ENCODE assay signal across 9 cellular contexts in the genomic region with DNA sequence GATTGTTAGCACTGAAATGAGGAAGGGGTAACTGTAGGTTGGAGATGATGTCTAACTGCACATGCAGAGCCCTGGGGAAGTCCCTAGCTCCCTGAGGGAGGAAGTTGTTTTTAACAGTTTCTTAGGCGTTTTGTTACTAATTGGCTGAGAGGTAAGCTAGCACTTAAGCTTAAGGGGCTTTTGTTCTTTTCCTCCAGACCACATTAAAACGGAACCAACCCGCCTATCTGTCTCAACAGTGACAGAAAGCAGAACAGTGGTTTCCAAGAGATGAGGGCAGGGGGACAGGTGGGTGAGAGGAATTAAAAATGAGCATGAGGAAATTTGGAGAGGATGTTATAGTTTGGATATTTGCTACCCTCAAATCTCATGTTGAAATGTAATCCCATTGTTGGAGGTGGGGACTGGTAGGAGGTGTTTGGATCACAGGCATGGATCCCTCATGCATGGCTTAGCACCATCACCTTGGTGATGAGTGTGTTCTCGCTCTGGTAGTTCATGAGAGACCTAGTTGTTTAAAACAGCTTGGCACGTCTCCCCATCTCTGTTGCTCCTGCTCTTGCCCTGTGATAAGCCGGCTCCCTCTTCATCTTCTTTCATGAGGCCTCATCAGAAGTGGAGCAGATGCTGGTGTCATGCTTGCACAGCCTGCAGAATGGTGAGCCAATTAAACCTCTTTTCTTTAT. TPM values are rescaled to one million over a fixed set of nuclear protein-coding genes. Genes with fewer than 3 reads are reported as not detected.
DNase-seq lines count a peak whose midpoint lies in the region; ATAC-seq and TF ChIP-seq lines count a peak whose summit lies in the region.
"Had no signal": no experiment of that assay in that cellular context is flagged by ENCODE, and none has a peak within 500 bp of the region (broad histone marks: within the 10 kb centered on the region; RNA-seq: fewer than 3 reads in every experiment).

No MANE protein-coding gene starts in this region.

- DNase-seq in DMS53 (lab: John Stamatoyannopoulos, UW) (peak; percentile 29), DMS53 treated with DMSO at 0.1 percent for 48 hours (lab: John Stamatoyannopoulos, UW; ENCODE audit: unreplicated experiment) (no peak), NCI-H2196 treated with DMSO at 0.1 percent for 48 hours (lab: John Stamatoyannopoulos, UW; ENCODE audit: unreplicated experiment) (peak; percentile 58), activated T-cell treated with anti-CD3 and anti-CD28 coated beads for 1 hour (ENCODE audit: low read depth) (peak; percentile 13), BE2C (no peak), ascending aorta (ENCODE audit: low spot score in 2 of 2) (no peak)
- DNase-seq in naive thymus-derived CD4-positive, alpha-beta T cell = peak; percentile 11 to 91 (median 84)

- peak overlapping the region; percentile 72 to 90 (median 80) for H3K4me3 Mint-ChIP-seq in naive thymus-derived CD4-positive, alpha-beta T cell

- H3K36me3 Mint-ChIP-seq in naive thymus-derived CD4-positive, alpha-beta T cell = peaks cover 0 to 13% (median 0%) of the 10 kb centered on the region in 5 donors

- H3K9me3 ChIP-seq in naive thymus-derived CD4-positive, alpha-beta T cell (ENCODE audit: control insufficient read depth in 2 of 3, low read length in 3 of 3) = no peaks in the 10 kb centered on the region
- H3K9me3 ChIP-seq in BE2C (no peaks in the 10 kb centered on the region), ascending aorta (no peaks in the 10 kb centered on the region)

- peak overlapping the region; percentile 77 for H3K27ac ChIP-seq in naive thymus-derived CD4-positive, alpha-beta T cell (ENCODE audit: low read depth, low read length)
- no peak overlapping the region for H3K27ac ChIP-seq in ascending aorta
- H3K27ac ChIP-seq: 22Rv1 had no signal

- POLR2A ChIA-PET in naive thymus-derived CD4-positive, alpha-beta T cell (lab: Charles Lee) = interaction anchor here (0.6 to 3.9 kb wide), 17 partner anchors 10 to 201 kb away, joined by 3 to 37 read pairs (median 5); partner anchors contain the start of genes CDC42SE2 and HINT1

- CTCF ChIA-PET in naive thymus-derived CD4-positive, alpha-beta T cell (lab: Charles Lee) = interaction anchor here (0.6 to 1.7 kb wide), 9 partner anchors 12 to 98 kb away, joined by 3 to 7 read pairs (median 4); partner anchors contain the start of gene CDC42SE2

- H3K27me3 ChIP-seq in naive thymus-derived CD4-positive, alpha-beta T cell (ENCODE audit: control insufficient read depth in 2 of 2, insufficient read depth in 2 of 2, low read length in 2 of 2) = no peaks in the 10 kb centered on the region
- H3K27me3 ChIP-seq in BE2C (no peaks in the 10 kb centered on the region), ascending aorta (no peaks in the 10 kb centered on the region)

- H3K27me3 Mint-ChIP-seq in naive thymus-derived CD4-positive, alpha-beta T cell = no peaks in the 10 kb centered on the region

- H3K4me1 ChIP-seq in naive thymus-derived CD4-positive, alpha-beta T cell (ENCODE audit: control insufficient read depth in 2 of 2, insufficient read depth in 2 of 2, low read length in 2 of 2) = peaks cover 18 to 38% of the 10 kb centered on the region in 2 donors
- no peaks in the 10 kb centered on the region for H3K4me1 ChIP-seq in BE2C
- H3K4me1 ChIP-seq in ascending aorta = no peaks in the 10 kb centered on the region

- peaks cover 42 to 75% (median 61%) of the 10 kb centered on the region in 7 donors for H3K4me1 Mint-ChIP-seq in naive thymus-derived CD4-positive, alpha-beta T cell

- H3K36me3 ChIP-seq in naive thymus-derived CD4-positive, alpha-beta T cell (ENCODE audit: control insufficient read depth in 2 of 3, insufficient read depth in 3 of 3, low read length in 3 of 3) = peaks cover 0 to 4% (median 0%) of the 10 kb centered on the region in 3 experiments
- H3K36me3 ChIP-seq in BE2C (no peaks in the 10 kb centered on the region), ascending aorta (no peaks in the 10 kb centered on the region)

- peak; percentile 86 for ATAC-seq in HG02973 (IDR thresholded peaks at IDR 0.05; ENCODE audit: unreplicated experiment)
- peak; percentile 98 for ATAC-seq in naive thymus-derived CD4-positive, alpha-beta T cell

- intact Hi-C loops in naive thymus-derived CD4-positive, alpha-beta T cell (cut with micrococcal nuclease) = loop anchor here (1.0 to 2.0 kb wide), 12 partner anchors 9 to 173 kb away; partner anchors contain the start of gene LYRM7 (in 2 of the 2)
- intact Hi-C loops in ascending aorta (cut with DNase I) = no loop called here

- peak overlapping the region; percentile 21 for H3K4me3 ChIP-seq in naive thymus-derived CD4-positive, alpha-beta T cell (ENCODE audit: low read length)
- H3K4me3 ChIP-seq in BE2C (ENCODE audit: low read depth, low read length) = no peak overlapping the region
- no peak overlapping the region for H3K4me3 ChIP-seq in ascending aorta

- peaks cover 0 to 6% (median 0%) of the 10 kb centered on the region in 11 donors for H3K9me3 Mint-ChIP-seq in naive thymus-derived CD4-positive, alpha-beta T cell

- peak overlapping the region; percentile 91 to 98 (median 96) for H3K27ac Mint-ChIP-seq in naive thymus-derived CD4-positive, alpha-beta T cell

- no peak for TF ChIP-seq CTCF in BE2C (IDR thresholded peaks at IDR 0.05; ENCODE audit: low read depth, low read length)
- no peak for TF ChIP-seq CTCF in ascending aorta (IDR thresholded peaks at IDR 0.05)

RNA-seq across cellular contexts. Expression of gene LYRM7, which starts 38.9 kb away (rescaled TPM):
- total RNA-seq in naive thymus-derived CD4-positive, alpha-beta T cell = 10 to 100 TPM in 4 of 5 experiments, 1 to 10 TPM in 1; 8.2 to 18.8 (median 16.3) TPM
- 10 to 100 TPM in 1 of 2 donors, 1 to 10 TPM in 1; 3.6 to 11.8 TPM for polyA plus RNA-seq in naive thymus-derived CD4-positive, alpha-beta T cell
- 12.3 TPM for polyA plus RNA-seq in BE2C (2012; ENCODE audit: insufficient read depth, insufficient read length, low read depth)
- total RNA-seq in ascending aorta = 0.32 TPM

RNA-seq across cellular contexts. Expression of gene HINT1, which starts 44.6 kb away (rescaled TPM):
- 100 to 1,000 TPM; 172 to 319 (median 233) TPM for total RNA-seq in naive thymus-derived CD4-positive, alpha-beta T cell
- 100 to 1,000 TPM; 336 to 376 TPM for polyA plus RNA-seq in naive thymus-derived CD4-positive, alpha-beta T cell
- 451 TPM for polyA plus RNA-seq in BE2C (2012; ENCODE audit: insufficient read depth, insufficient read length, low read depth)
- total RNA-seq in ascending aorta = 78.9 TPM

RNA-seq across cellular contexts. Expression of gene CDC42SE2, which starts 54.2 kb away (rescaled TPM):
- 100 to 1,000 TPM; 143 to 265 (median 215) TPM for total RNA-seq in naive thymus-derived CD4-positive, alpha-beta T cell
- polyA plus RNA-seq in naive thymus-derived CD4-positive, alpha-beta T cell = 100 to 1,000 TPM; 348 to 482 TPM
- 9.1 TPM for polyA plus RNA-seq in BE2C (2012; ENCODE audit: insufficient read depth, insufficient read length, low read depth)
- 12.8 TPM for total RNA-seq in ascending aorta

Comparison
In these comparisons a context has a peak if more than half of its experiments do, and no peak if none do; other contexts are left out.
1. DNase-seq: peak in DMS53 (single experiment), NCI-H2196 treated with DMSO at 0.1 percent for 48 hours (single experiment), activated T-cell treated with anti-CD3 and anti-CD28 coated beads for 1 hour (single experiment) and naive thymus-derived CD4-positive, alpha-beta T cell (9 of 9); none in DMS53 treated with DMSO at 0.1 percent for 48 hours (single experiment), BE2C (single experiment) and ascending aorta (0 of 2).
2. RNA of gene CDC42SE2, which starts 54.2 kb away (total RNA-seq): 143 to 265 TPM in naive thymus-derived CD4-positive, alpha-beta T cell; 12.8 TPM in ascending aorta (single experiment); every median in the first group is over 10 times any median in the second.